In the genomic region with DNA sequence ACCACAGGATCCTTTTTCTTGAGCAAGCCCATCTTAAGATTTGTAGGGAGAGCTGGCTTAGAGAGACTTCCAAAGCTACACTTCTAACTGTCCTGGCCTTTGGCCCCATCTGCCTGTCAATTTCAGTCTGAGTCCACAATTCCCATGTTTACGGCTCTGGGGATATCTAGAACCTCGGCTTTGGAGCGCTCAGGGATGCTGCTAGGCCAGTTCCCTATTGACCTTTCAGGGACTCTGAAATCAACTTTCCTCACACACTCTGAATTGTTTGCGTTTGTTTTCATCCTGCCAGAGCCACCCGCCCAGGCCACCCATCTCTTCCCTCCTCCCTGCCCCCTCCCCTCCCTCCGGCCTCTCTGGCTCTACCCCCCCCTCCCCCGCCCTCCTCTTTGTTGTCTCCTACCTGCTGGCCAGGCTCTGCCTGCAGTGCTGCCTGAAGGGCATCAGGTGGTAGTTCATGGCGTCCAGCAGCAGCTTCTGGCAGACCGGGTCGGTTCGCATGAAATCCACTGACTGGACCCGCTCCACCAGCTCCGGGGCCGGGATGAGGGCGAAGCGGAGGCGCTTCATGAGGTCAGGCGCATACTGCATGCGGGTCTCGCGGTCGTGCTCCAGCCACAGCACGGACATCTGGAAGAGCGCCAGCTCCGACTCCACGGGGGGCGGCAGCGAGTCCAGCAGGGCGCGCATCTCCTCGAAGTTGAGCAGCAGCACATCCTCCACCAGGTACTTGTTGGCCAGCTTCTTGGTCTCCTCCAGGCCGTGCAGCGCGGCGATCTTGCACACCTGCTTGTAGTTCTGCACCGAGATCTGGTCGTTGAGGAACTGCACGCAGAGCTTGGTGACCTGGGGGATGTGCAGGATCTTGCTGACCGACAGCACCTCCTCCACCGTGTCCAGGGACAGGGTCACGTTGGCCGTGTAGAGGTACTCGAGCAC, we compare ENCODE assay signal across 1 cellular context.
A peak's percentile ranks its signal among the peaks of the same experiment; 100 is the strongest.
TF ChIP-seq lines count a peak whose summit lies in the region.

No MANE protein-coding gene starts in this region.

TF ChIP-seq in HEK293, 187 proteins besides CTCF, POLR2A, EP300 and RAD21 (continued from another document):
- TF ChIP-seq, protein P1, sequence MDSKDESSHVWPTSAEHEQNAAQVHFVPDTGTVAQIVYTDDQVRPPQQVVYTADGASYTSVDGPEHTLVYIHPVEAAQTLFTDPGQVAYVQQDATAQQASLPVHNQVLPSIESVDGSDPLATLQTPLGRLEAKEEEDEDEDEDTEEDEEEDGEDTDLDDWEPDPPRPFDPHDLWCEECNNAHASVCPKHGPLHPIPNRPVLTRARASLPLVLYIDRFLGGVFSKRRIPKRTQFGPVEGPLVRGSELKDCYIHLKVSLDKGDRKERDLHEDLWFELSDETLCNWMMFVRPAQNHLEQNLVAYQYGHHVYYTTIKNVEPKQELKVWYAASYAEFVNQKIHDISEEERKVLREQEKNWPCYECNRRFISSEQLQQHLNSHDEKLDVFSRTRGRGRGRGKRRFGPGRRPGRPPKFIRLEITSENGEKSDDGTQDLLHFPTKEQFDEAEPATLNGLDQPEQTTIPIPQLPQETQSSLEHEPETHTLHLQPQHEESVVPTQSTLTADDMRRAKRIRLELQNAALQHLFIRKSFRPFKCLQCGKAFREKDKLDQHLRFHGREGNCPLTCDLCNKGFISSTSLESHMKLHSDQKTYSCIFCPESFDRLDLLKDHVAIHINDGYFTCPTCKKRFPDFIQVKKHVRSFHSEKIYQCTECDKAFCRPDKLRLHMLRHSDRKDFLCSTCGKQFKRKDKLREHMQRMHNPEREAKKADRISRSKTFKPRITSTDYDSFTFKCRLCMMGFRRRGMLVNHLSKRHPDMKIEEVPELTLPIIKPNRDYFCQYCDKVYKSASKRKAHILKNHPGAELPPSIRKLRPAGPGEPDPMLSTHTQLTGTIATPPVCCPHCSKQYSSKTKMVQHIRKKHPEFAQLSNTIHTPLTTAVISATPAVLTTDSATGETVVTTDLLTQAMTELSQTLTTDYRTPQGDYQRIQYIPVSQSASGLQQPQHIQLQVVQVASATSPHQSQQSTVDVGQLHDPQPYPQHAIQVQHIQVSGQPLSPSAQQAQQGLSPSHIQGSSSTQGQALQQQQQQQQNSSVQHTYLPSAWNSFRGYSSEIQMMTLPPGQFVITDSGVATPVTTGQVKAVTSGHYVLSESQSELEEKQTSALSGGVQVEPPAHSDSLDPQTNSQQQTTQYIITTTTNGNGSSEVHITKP (tag by site-specific recombination; IDR thresholded peaks at IDR 0.05) = peak; percentile 77
- TF ChIP-seq SCRT1 (tag by site-specific recombination; IDR thresholded peaks at IDR 0.05; ENCODE audit: borderline replicate concordance) (peak; percentile 65; the same call in 1 of the 2 replicates), ZNF335 (tag by site-specific recombination; conservative IDR thresholded peaks at IDR 0.05) (peak; percentile 72), GLIS1 (tag by site-specific recombination; IDR thresholded peaks at IDR 0.05) (peak; percentile 58), GLI2 (tag by site-specific recombination; IDR thresholded peaks at IDR 0.05; ENCODE audit: borderline replicate concordance, low read depth) (no peak), ZNF114 (tag by site-specific recombination; IDR thresholded peaks at IDR 0.05) (no peak), ZNF544 (tag by site-specific recombination; IDR thresholded peaks at IDR 0.05) (no peak), ZIC2 (tag by site-specific recombination; IDR thresholded peaks at IDR 0.05) (0 out of 2 replicates have a peak, but pooled peaks have one; percentile 12)
- TF ChIP-seq, protein P2, sequence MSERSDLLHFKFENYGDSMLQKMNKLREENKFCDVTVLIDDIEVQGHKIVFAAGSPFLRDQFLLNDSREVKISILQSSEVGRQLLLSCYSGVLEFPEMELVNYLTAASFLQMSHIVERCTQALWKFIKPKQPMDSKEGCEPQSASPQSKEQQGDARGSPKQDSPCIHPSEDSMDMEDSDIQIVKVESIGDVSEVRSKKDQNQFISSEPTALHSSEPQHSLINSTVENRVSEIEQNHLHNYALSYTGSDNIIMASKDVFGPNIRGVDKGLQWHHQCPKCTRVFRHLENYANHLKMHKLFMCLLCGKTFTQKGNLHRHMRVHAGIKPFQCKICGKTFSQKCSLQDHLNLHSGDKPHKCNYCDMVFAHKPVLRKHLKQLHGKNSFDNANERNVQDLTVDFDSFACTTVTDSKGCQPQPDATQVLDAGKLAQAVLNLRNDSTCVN (tag by site-specific recombination; optimal IDR thresholded peaks at IDR 0.05) = peak; percentile 48
- TF ChIP-seq, protein P3, sequence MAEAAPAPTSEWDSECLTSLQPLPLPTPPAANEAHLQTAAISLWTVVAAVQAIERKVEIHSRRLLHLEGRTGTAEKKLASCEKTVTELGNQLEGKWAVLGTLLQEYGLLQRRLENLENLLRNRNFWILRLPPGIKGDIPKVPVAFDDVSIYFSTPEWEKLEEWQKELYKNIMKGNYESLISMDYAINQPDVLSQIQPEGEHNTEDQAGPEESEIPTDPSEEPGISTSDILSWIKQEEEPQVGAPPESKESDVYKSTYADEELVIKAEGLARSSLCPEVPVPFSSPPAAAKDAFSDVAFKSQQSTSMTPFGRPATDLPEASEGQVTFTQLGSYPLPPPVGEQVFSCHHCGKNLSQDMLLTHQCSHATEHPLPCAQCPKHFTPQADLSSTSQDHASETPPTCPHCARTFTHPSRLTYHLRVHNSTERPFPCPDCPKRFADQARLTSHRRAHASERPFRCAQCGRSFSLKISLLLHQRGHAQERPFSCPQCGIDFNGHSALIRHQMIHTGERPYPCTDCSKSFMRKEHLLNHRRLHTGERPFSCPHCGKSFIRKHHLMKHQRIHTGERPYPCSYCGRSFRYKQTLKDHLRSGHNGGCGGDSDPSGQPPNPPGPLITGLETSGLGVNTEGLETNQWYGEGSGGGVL (tag by site-specific recombination; IDR thresholded peaks at IDR 0.05) = 0 out of 2 replicates have a peak, but pooled peaks have one; percentile 7
